1 cellular context compared by ENCODE assay signal in the genomic region with DNA sequence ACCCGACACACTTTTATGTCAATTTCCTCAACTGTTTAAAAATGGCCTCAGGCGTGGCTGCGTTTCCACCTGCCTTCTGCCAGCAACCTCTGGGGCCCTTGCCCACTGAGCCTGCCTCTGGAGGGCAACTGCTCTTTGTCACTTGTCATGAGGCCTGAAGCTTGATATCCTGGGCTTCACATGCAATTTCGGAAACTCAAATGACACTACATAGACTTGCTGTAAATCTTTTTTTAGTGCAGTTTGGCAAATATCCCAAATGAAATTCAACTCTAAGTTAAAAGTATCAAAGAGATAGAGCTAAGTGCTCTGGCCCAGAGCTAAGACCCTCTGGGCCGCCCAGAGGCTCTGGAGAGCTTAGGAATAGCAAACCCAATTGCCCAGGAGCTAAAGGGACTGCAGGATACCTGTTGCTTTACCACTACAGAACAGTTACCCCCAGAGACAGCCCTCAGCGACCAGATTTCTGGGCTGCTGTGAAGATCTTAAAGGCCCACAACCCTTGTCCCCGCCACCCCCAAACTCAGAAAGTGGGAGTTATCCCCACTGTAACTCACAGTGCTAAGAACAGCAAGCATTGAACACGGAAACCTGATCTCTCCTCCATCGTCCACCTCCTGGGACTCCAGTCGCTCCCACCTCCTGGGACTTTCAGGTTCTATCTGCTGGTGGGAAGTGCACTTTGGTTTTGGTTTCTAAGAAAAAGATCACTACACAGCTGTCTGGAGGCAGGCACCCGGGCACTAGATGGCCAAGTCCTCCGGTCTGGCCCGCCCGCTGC.
TF ChIP-seq lines count a peak whose summit lies in the region.

No MANE protein-coding gene starts in this region.

TF ChIP-seq in HEK293, 187 proteins besides CTCF, POLR2A, EP300 and RAD21 (continued from another document and continues in another):
- no peak for TF ChIP-seq ZBTB11 (tag by site-specific recombination; conservative IDR thresholded peaks at IDR 0.05; ENCODE audit: low read depth)
- TF ChIP-seq ZNF529 (tag by site-specific recombination; IDR thresholded peaks at IDR 0.05; ENCODE audit: insufficient replicate concordance) = no peak
- no peak for TF ChIP-seq ZNF214 (tag by site-specific recombination; IDR thresholded peaks at IDR 0.05; ENCODE audit: borderline replicate concordance)
- no peak; the same call in 1 of the 2 replicates for TF ChIP-seq WT1 (tag by site-specific recombination; IDR thresholded peaks at IDR 0.05)
- TF ChIP-seq ZNF580 (tag by site-specific recombination; IDR thresholded peaks at IDR 0.05) = peak; percentile 18; the same call in 1 of the 2 replicates
- TF ChIP-seq ZNF621 (tag by site-specific recombination; IDR thresholded peaks at IDR 0.05) = no peak
- TF ChIP-seq ZNF394 (tag by site-specific recombination; IDR thresholded peaks at IDR 0.05; ENCODE audit: borderline replicate concordance) = peak; percentile 22; the same call in 1 of the 2 replicates
- TF ChIP-seq ZNF146 (tag by site-specific recombination; IDR thresholded peaks at IDR 0.05) = no peak
- TF ChIP-seq, protein P1, sequence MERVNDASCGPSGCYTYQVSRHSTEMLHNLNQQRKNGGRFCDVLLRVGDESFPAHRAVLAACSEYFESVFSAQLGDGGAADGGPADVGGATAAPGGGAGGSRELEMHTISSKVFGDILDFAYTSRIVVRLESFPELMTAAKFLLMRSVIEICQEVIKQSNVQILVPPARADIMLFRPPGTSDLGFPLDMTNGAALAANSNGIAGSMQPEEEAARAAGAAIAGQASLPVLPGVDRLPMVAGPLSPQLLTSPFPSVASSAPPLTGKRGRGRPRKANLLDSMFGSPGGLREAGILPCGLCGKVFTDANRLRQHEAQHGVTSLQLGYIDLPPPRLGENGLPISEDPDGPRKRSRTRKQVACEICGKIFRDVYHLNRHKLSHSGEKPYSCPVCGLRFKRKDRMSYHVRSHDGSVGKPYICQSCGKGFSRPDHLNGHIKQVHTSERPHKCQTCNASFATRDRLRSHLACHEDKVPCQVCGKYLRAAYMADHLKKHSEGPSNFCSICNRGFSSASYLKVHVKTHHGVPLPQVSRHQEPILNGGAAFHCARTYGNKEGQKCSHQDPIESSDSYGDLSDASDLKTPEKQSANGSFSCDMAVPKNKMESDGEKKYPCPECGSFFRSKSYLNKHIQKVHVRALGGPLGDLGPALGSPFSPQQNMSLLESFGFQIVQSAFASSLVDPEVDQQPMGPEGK (tag by site-specific recombination; IDR thresholded peaks at IDR 0.05) = peak; percentile 57; the same call in 1 of the 2 replicates
- TF ChIP-seq ZBTB48 (tag by site-specific recombination; IDR thresholded peaks at IDR 0.05) = no peak
- TF ChIP-seq ZNF560 (tag by site-specific recombination; IDR thresholded peaks at IDR 0.05; ENCODE audit: borderline replicate concordance) = no peak
- TF ChIP-seq, protein P2, sequence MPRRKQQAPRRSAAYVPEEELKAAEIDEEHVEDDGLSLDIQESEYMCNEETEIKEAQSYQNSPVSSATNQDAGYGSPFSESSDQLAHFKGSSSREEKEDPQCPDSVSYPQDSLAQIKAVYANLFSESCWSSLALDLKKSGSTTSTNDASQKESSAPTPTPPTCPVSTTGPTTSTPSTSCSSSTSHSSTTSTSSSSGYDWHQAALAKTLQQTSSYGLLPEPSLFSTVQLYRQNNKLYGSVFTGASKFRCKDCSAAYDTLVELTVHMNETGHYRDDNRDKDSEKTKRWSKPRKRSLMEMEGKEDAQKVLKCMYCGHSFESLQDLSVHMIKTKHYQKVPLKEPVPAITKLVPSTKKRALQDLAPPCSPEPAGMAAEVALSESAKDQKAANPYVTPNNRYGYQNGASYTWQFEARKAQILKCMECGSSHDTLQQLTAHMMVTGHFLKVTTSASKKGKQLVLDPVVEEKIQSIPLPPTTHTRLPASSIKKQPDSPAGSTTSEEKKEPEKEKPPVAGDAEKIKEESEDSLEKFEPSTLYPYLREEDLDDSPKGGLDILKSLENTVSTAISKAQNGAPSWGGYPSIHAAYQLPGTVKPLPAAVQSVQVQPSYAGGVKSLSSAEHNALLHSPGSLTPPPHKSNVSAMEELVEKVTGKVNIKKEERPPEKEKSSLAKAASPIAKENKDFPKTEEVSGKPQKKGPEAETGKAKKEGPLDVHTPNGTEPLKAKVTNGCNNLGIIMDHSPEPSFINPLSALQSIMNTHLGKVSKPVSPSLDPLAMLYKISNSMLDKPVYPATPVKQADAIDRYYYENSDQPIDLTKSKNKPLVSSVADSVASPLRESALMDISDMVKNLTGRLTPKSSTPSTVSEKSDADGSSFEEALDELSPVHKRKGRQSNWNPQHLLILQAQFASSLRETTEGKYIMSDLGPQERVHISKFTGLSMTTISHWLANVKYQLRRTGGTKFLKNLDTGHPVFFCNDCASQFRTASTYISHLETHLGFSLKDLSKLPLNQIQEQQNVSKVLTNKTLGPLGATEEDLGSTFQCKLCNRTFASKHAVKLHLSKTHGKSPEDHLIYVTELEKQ (tag by site-specific recombination; IDR thresholded peaks at IDR 0.05; ENCODE audit: borderline replicate concordance) = no peak
- TF ChIP-seq ZNF16 (tag by site-specific recombination; IDR thresholded peaks at IDR 0.05; ENCODE audit: low read depth) = no peak
- TF ChIP-seq ZNF335 (tag by site-specific recombination; conservative IDR thresholded peaks at IDR 0.05) = peak; percentile 48
- TF ChIP-seq ZIC2 (tag by site-specific recombination; IDR thresholded peaks at IDR 0.05) = 0 out of 2 replicates have a peak, but pooled peaks have one; percentile 12
- no peak for TF ChIP-seq ZNF211 (tag by site-specific recombination; IDR thresholded peaks at IDR 0.05; ENCODE audit: low read depth)
- TF ChIP-seq, protein P3, sequence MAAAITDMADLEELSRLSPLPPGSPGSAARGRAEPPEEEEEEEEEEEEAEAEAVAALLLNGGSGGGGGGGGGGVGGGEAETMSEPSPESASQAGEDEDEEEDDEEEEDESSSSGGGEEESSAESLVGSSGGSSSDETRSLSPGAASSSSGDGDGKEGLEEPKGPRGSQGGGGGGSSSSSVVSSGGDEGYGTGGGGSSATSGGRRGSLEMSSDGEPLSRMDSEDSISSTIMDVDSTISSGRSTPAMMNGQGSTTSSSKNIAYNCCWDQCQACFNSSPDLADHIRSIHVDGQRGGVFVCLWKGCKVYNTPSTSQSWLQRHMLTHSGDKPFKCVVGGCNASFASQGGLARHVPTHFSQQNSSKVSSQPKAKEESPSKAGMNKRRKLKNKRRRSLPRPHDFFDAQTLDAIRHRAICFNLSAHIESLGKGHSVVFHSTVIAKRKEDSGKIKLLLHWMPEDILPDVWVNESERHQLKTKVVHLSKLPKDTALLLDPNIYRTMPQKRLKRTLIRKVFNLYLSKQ (tag by site-specific recombination; IDR thresholded peaks at IDR 0.05; ENCODE audit: borderline replicate concordance) = no peak
- TF ChIP-seq YY1 (tag by site-specific recombination; IDR thresholded peaks at IDR 0.05) = no peak
- no peak for TF ChIP-seq ZBTB21 (tag by site-specific recombination; IDR thresholded peaks at IDR 0.05)
- TF ChIP-seq ZNF48 (tag by site-specific recombination; IDR thresholded peaks at IDR 0.05) = no peak
- TF ChIP-seq ZNF223 (tag by site-specific recombination; IDR thresholded peaks at IDR 0.05) = no peak
- peak; percentile 73 for TF ChIP-seq SP7 (tag by site-specific recombination; IDR thresholded peaks at IDR 0.05)
- TF ChIP-seq GLI2 (tag by site-specific recombination; IDR thresholded peaks at IDR 0.05; ENCODE audit: borderline replicate concordance, low read depth) = no peak
- no peak for TF ChIP-seq ZNF280C (tag by site-specific recombination; IDR thresholded peaks at IDR 0.05)
- no peak for TF ChIP-seq ZNF585B (tag by site-specific recombination; IDR thresholded peaks at IDR 0.05)
- TF ChIP-seq, protein P4, sequence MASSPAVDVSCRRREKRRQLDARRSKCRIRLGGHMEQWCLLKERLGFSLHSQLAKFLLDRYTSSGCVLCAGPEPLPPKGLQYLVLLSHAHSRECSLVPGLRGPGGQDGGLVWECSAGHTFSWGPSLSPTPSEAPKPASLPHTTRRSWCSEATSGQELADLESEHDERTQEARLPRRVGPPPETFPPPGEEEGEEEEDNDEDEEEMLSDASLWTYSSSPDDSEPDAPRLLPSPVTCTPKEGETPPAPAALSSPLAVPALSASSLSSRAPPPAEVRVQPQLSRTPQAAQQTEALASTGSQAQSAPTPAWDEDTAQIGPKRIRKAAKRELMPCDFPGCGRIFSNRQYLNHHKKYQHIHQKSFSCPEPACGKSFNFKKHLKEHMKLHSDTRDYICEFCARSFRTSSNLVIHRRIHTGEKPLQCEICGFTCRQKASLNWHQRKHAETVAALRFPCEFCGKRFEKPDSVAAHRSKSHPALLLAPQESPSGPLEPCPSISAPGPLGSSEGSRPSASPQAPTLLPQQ (tag by site-specific recombination; IDR thresholded peaks at IDR 0.05) = peak; percentile 54
- TF ChIP-seq ZNF658 (tag by site-specific recombination; IDR thresholded peaks at IDR 0.05) = no peak
- peak; percentile 76 for TF ChIP-seq ZNF843 (tag by site-specific recombination; IDR thresholded peaks at IDR 0.05)
- TF ChIP-seq ZNF362 (tag by site-specific recombination; IDR thresholded peaks at IDR 0.05) = no peak
- TF ChIP-seq ZNF138 (tag by site-specific recombination; IDR thresholded peaks at IDR 0.05; ENCODE audit: borderline replicate concordance) = no peak
- 0 out of 2 replicates have a peak, but pooled peaks have one; percentile 24 for TF ChIP-seq ZFP69B (tag by site-specific recombination; IDR thresholded peaks at IDR 0.05)
- TF ChIP-seq ZNF776 (tag by site-specific recombination; IDR thresholded peaks at IDR 0.05; ENCODE audit: borderline replicate concordance) = no peak
- peak; percentile 58 for TF ChIP-seq ZBTB8A (tag by site-specific recombination; IDR thresholded peaks at IDR 0.05)
- no peak for TF ChIP-seq MYNN (tag by site-specific recombination; IDR thresholded peaks at IDR 0.05; ENCODE audit: borderline replicate concordance)
- no peak for TF ChIP-seq ELK4 (IDR thresholded peaks at IDR 0.05; ENCODE audit: borderline replicate concordance, low read depth, low read length)
- TF ChIP-seq ZNF600 (tag by site-specific recombination; IDR thresholded peaks at IDR 0.05) = 0 out of 2 replicates have a peak, but pooled peaks have one; percentile 13
- no peak for TF ChIP-seq ZNF549 (tag by site-specific recombination; IDR thresholded peaks at IDR 0.05)
